8 cellular contexts compared by ENCODE assay signal in the genomic region with DNA sequence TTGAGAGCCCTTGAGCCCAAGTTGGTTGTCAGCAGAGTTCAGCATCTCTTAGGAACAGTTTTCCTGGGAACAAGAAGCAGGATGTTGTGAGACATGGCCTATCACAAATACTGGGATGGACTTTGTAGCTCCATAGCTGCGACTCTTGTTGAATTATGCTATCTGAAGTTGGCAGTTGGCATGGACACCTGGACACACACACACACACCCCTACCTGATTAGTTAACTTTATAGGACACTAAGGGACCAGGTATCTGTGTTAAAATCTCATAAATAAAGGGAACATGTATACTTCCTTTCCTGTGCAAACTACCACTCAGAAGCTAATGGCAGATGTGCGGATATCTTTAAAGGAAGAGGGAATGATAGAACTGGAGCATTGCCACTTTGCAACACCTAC. TPM values are rescaled to one million over a fixed set of nuclear protein-coding genes. Genes with fewer than 3 reads are reported as not detected.
"Had no signal": no experiment of that assay in that cellular context is flagged by ENCODE, and none has a peak within 500 bp of the region (broad histone marks: within the 10 kb centered on the region; RNA-seq: fewer than 3 reads in every experiment).

No MANE protein-coding gene starts in this region.

- FAIRE-seq: HTR-8/SVneo, K562 had no signal

- H3K4me3 ChIP-seq: HAP-1, K562 had no signal

- H3K4me1 ChIP-seq: HAP-1 had no signal

- H3K9me3 ChIP-seq: HAP-1 had no signal

- DNase-seq: GOT3, H7, HFFc6, IMR-90 had no signal

- H3K4me3 Mint-ChIP-seq: HFFc6 had no signal

- ATAC-seq: HCT116, K562 had no signal

- H3K36me3 ChIP-seq: HAP-1 had no signal

- H3K27ac Mint-ChIP-seq: HFFc6 had no signal

RNA-seq across cellular contexts. Expression of gene CHRNA7, which starts 10.2 kb away (rescaled TPM):
- total RNA-seq: HFFc6, IMR-90, K562 had no signal
